Comparison of ENCODE assay signal across 8 cellular contexts in genomic region chr9:37591775-37592107, GRCh38. TPM values are rescaled to one million over a fixed set of nuclear protein-coding genes. Genes with fewer than 3 reads are reported as not detected.
DNase-seq lines count a peak whose midpoint lies in the region; ATAC-seq and TF ChIP-seq lines count a peak whose summit lies in the region.

No MANE protein-coding gene starts in this region.

- H3K4me3 Mint-ChIP-seq in activated CD4-positive, alpha-beta T cell treated with anti-CD3 and anti-CD28 coated beads, Interleukin-2, amount 10 ng/mL, durations not matched to agents 7 days and 5 days = peak overlapping the region; percentile 95
- H3K4me3 Mint-ChIP-seq in activated T-cell treated with anti-CD3 and anti-CD28 coated beads, Interleukin-2, amount 50 U/mL, for 72 hours = peak overlapping the region; percentile 100

- H3K36me3 Mint-ChIP-seq in activated CD4-positive, alpha-beta T cell treated with anti-CD3 and anti-CD28 coated beads, Interleukin-2, amount 10 ng/mL, durations not matched to agents 7 days and 5 days (ENCODE audit: low read depth) = peaks cover 19% of the 10 kb centered on the region
- peaks cover 6 to 14% of the 10 kb centered on the region in 2 donors for H3K36me3 Mint-ChIP-seq in activated T-cell treated with anti-CD3 and anti-CD28 coated beads, Interleukin-2, amount 50 U/mL, for 72 hours (ENCODE audit: insufficient read depth in 2 of 2)

- 7 to 8% methylated on average over 10 to 12 of the region's 13 CpGs for WGBS in thyroid gland, 2 donors

- H3K4me3 ChIP-seq in kidney epithelial cell (ENCODE audit: low read depth, low read length) = peak overlapping the region; percentile 96
- H3K4me3 ChIP-seq in thyroid gland (replicated peaks in 1 of 3) = peak overlapping the region; percentile 11 to 88 (median 80)

- POLR2A ChIA-PET in activated CD4-positive, alpha-beta T cell treated with anti-CD3 and anti-CD28 coated beads, Interleukin-2, amount 10 ng/mL, durations not matched to agents 7 days and 5 days (lab: Charles Lee) = interaction anchor here (0.6 to 1.2 kb wide), 2 partner anchors 105 to 218 kb away, joined by 3 to 4 read pairs; no protein-coding TSS in a partner anchor

- no peak for TF ChIP-seq POLR2A in thyroid gland (IDR thresholded peaks at IDR 0.05)

- peaks cover 13% of the 10 kb centered on the region for H3K27me3 Mint-ChIP-seq in activated CD4-positive, alpha-beta T cell treated with anti-CD3 and anti-CD28 coated beads, Interleukin-2, amount 10 ng/mL, durations not matched to agents 7 days and 5 days
- H3K27me3 Mint-ChIP-seq in activated T-cell treated with anti-CD3 and anti-CD28 coated beads, Interleukin-2, amount 50 U/mL, for 72 hours (ENCODE audit: low read depth) = peaks cover 7% of the 10 kb centered on the region

- H3K9me3 ChIP-seq in thyroid gland = no peaks in the 10 kb centered on the region

- TF ChIP-seq CTCF in kidney epithelial cell (IDR thresholded peaks at IDR 0.05; ENCODE audit: insufficient read depth, low read length, poor library complexity, severe bottlenecking) (no peak), thyroid gland (IDR thresholded peaks at IDR 0.05) (no peak)

- H3K27me3 ChIP-seq in kidney epithelial cell (ENCODE audit: control insufficient read depth, insufficient read depth, low read length) (no peaks in the 10 kb centered on the region), thyroid gland (no peaks in the 10 kb centered on the region)

- no peak for ATAC-seq in activated T-cell treated with anti-CD3 and anti-CD28 coated beads, Interleukin-2, amount 50 U/mL, for 72 hours (replicated peaks in 1 of 2)

- no peaks in the 10 kb centered on the region for H3K36me3 ChIP-seq in kidney epithelial cell (ENCODE audit: control insufficient read depth, insufficient read depth, low read length)
- H3K36me3 ChIP-seq in thyroid gland = peaks cover 0 to 7% of the 10 kb centered on the region in 2 donors

- intact Hi-C loops in thyroid gland (cut with DNase I) = no loop called here

- H3K27ac Mint-ChIP-seq in activated CD4-positive, alpha-beta T cell treated with anti-CD3 and anti-CD28 coated beads, Interleukin-2, amount 10 ng/mL, durations not matched to agents 7 days and 5 days = peak overlapping the region; percentile 99
- peak overlapping the region; percentile 99 for H3K27ac Mint-ChIP-seq in activated T-cell treated with anti-CD3 and anti-CD28 coated beads, Interleukin-2, amount 50 U/mL, for 72 hours

- peak overlapping the region in 1 of 3 donors; percentile 73 for H3K27ac ChIP-seq in thyroid gland

- CTCF ChIA-PET in activated CD4-positive, alpha-beta T cell treated with anti-CD3 and anti-CD28 coated beads, Interleukin-2, amount 10 ng/mL, durations not matched to agents 7 days and 5 days (lab: Charles Lee) = interaction anchor here (1.0 to 1.7 kb wide), 4 partner anchors 8 to 18 kb away, joined by 3 to 8 read pairs (median 6); partner anchors contain the start of gene FBXO10

- no peak for DNase-seq in activated CD4-positive, alpha-beta T cell treated with anti-CD3 and anti-CD28 coated beads, Interleukin-2, amount 10 ng/mL, durations not matched to agents 7 days and 5 days
- no peak for DNase-seq in activated CD4-positive, alpha-beta T cell treated with anti-CD3 and anti-CD28 coated beads for 4 hours
- DNase-seq in activated T-cell treated with anti-CD3 and anti-CD28 coated beads, Interleukin-2, amount 50 U/mL, for 72 hours = no peak
- DNase-seq in kidney epithelial cell (ENCODE audit: low read depth) (no peak), thyroid gland (no peak), KG1 (lab: John Stamatoyannopoulos, UW) (no peak), NCI-H2107 (lab: John Stamatoyannopoulos, UW) (no peak), NCI-H524 (lab: John Stamatoyannopoulos, UW) (no peak)

- H3K4me1 ChIP-seq in thyroid gland = peaks cover 9 to 17% of the 10 kb centered on the region in 2 donors

- H3K9me3 Mint-ChIP-seq in activated CD4-positive, alpha-beta T cell treated with anti-CD3 and anti-CD28 coated beads, Interleukin-2, amount 10 ng/mL, durations not matched to agents 7 days and 5 days = no peaks in the 10 kb centered on the region
- H3K9me3 Mint-ChIP-seq in activated T-cell treated with anti-CD3 and anti-CD28 coated beads, Interleukin-2, amount 50 U/mL, for 72 hours = no peaks in the 10 kb centered on the region

- peaks cover 44% of the 10 kb centered on the region for H3K4me1 Mint-ChIP-seq in activated CD4-positive, alpha-beta T cell treated with anti-CD3 and anti-CD28 coated beads, Interleukin-2, amount 10 ng/mL, durations not matched to agents 7 days and 5 days
- H3K4me1 Mint-ChIP-seq in activated T-cell treated with anti-CD3 and anti-CD28 coated beads, Interleukin-2, amount 50 U/mL, for 72 hours (ENCODE audit: low read depth) = peaks cover 47% of the 10 kb centered on the region

RNA-seq across cellular contexts. Expression of gene TOMM5, which starts 0.7 kb away (rescaled TPM):
- 10 to 100 TPM; 81.0 to 88.7 TPM for total RNA-seq in activated CD4-positive, alpha-beta T cell treated with anti-CD3 and anti-CD28 coated beads, Interleukin-2, amount 10 ng/mL, durations not matched to agents 7 days and 5 days
- total RNA-seq in activated T-cell treated with anti-CD3 and anti-CD28 coated beads, Interleukin-2, amount 50 U/mL, for 72 hours = 10 to 100 TPM; 65.7 to 75.7 TPM
- total RNA-seq in kidney epithelial cell = 111 and 127 TPM in 2 replicates
- 100 to 1,000 TPM in 2 of 4 donors, 10 to 100 TPM in 2; 56.7 to 110 (median 85.0) TPM for total RNA-seq in thyroid gland

RNA-seq across cellular contexts. Expression of gene FBXO10, which starts 15.6 kb away (rescaled TPM):
- 1 to 10 TPM; 2.6 TPM for total RNA-seq in activated CD4-positive, alpha-beta T cell treated with anti-CD3 and anti-CD28 coated beads, Interleukin-2, amount 10 ng/mL, durations not matched to agents 7 days and 5 days
- 1 to 10 TPM; 5.0 to 5.2 TPM for total RNA-seq in activated T-cell treated with anti-CD3 and anti-CD28 coated beads, Interleukin-2, amount 50 U/mL, for 72 hours
- total RNA-seq in kidney epithelial cell = 13.2 and 16.9 TPM in 2 replicates
- 10 to 100 TPM in 2 of 4 donors, 1 to 10 TPM in 2; 6.6 to 17.5 (median 12.2) TPM for total RNA-seq in thyroid gland

RNA-seq across cellular contexts. Expression of gene FRMPD1, which starts 59.0 kb away (rescaled TPM):
- not detected for total RNA-seq in activated CD4-positive, alpha-beta T cell treated with anti-CD3 and anti-CD28 coated beads, Interleukin-2, amount 10 ng/mL, durations not matched to agents 7 days and 5 days
- not detected for total RNA-seq in activated T-cell treated with anti-CD3 and anti-CD28 coated beads, Interleukin-2, amount 50 U/mL, for 72 hours
- total RNA-seq in kidney epithelial cell (0.04 TPM in 1 of 2 replicates, not detected in the other), thyroid gland (under 1 TPM in 3 of 4 donors, not detected in 1; 0.13 to 0.49 (median 0.22) TPM)
